Comparison of ENCODE assay signal across 20 cellular contexts in genomic region chr6:10919578-10919977, GRCh38. TPM values are rescaled to one million over a fixed set of nuclear protein-coding genes. Genes with fewer than 3 reads are reported as not detected.
"Had no signal": no experiment of that assay in that cellular context is flagged by ENCODE, and none has a peak within 500 bp of the region (broad histone marks: within the 10 kb centered on the region; RNA-seq: fewer than 3 reads in every experiment).

No MANE protein-coding gene starts in this region.

RNA-seq across cellular contexts. Expression of gene SYCP2L, which starts 32.7 kb away (rescaled TPM):
- total RNA-seq: endothelial cell of umbilical vein, esophagus mucosa, lung microvascular endothelial cell had no signal
- polyA plus RNA-seq: endothelial cell of umbilical vein had no signal

RNA-seq across cellular contexts. Expression of gene GCM2, which starts 37.7 kb away (rescaled TPM):
- total RNA-seq: dermis blood vessel endothelial cell, dorsolateral prefrontal cortex, endothelial cell of umbilical vein, esophagus mucosa, esophagus squamous epithelium, gastrocnemius medialis, glomerular endothelial cell, heart right ventricle, kidney epithelial cell, left cardiac atrium, left lung, left ventricle myocardium superior, lower leg skin, lower lobe of right lung, lung microvascular endothelial cell, mesenteric fat pad, mesothelial cell of epicardium, mucosa of descending colon, myocyte had no signal
- polyA plus RNA-seq: endothelial cell of umbilical vein, heart right ventricle, keratinocyte had no signal
